Comparison of ENCODE assay signal across 1 cellular context in genomic region chr1:94705755-94706154, GRCh38.
TF ChIP-seq lines count a peak whose summit lies in the region.

No MANE protein-coding gene starts in this region.

TF ChIP-seq in IMR-90, 13 proteins besides CTCF, POLR2A, EP300 and RAD21:
- TF ChIP-seq ELK1 (IDR thresholded peaks at IDR 0.05; ENCODE audit: borderline replicate concordance, low read depth, low read length) (no peak), USF2 (IDR thresholded peaks at IDR 0.05; ENCODE audit: low read depth, low read length) (no peak), RFX5 (IDR thresholded peaks at IDR 0.05; ENCODE audit: low read depth, low read length) (no peak), SMC3 (IDR thresholded peaks at IDR 0.05; ENCODE audit: low read depth, low read length) (no peak), MAZ (IDR thresholded peaks at IDR 0.05; ENCODE audit: borderline replicate concordance, low read depth, low read length) (no peak), NFE2L2 (IDR thresholded peaks at IDR 0.05; ENCODE audit: low read depth, low read length) (no peak), RCOR1 (IDR thresholded peaks at IDR 0.05; ENCODE audit: insufficient replicate concordance, low read length) (no peak), CHD1 (IDR thresholded peaks at IDR 0.05; ENCODE audit: low read depth, low read length) (no peak), CEBPB (IDR thresholded peaks at IDR 0.05; ENCODE audit: low read depth, low read length) (no peak), MAFK (IDR thresholded peaks at IDR 0.05; ENCODE audit: low read depth, low read length) (no peak), FOS (IDR thresholded peaks at IDR 0.05; ENCODE audit: low read depth, low read length) (no peak)
